ENCODE assay signal across 22 cellular contexts in genomic region chr17:80126449-80126715, GRCh38. TPM values are rescaled to one million over a fixed set of nuclear protein-coding genes. Genes with fewer than 3 reads are reported as not detected.
"Had no signal": no experiment of that assay in that cellular context is flagged by ENCODE, and none has a peak within 500 bp of the region (broad histone marks: within the 10 kb centered on the region; RNA-seq: fewer than 3 reads in every experiment).

No MANE protein-coding gene starts in this region.

- FAIRE-seq: RCC 7860, TTC549 had no signal

- H3K27ac ChIP-seq: VCaP had no signal

- ATAC-seq: PC-3, T-cell had no signal

- H3K4me3 Mint-ChIP-seq: activated CD4-positive, alpha-beta memory T cell treated with anti-CD3 and anti-CD28 coated beads, Interleukin-2, amount 10 ng/mL, durations not matched to agents 7 days and 5 days; activated CD4-positive, alpha-beta T cell treated with anti-CD3 and anti-CD28 coated beads, Interleukin-2, amount 10 ng/mL, durations not matched to agents 7 days and 5 days; activated naive CD4-positive, alpha-beta T cell treated with anti-CD3 and anti-CD28 coated beads for 36 hours; activated naive CD8-positive, alpha-beta T cell; T-cell had no signal

- H3K27ac Mint-ChIP-seq: activated CD4-positive, alpha-beta memory T cell treated with anti-CD3 and anti-CD28 coated beads, Interleukin-2, amount 10 ng/mL, durations not matched to agents 7 days and 5 days; activated CD4-positive, alpha-beta T cell treated with anti-CD3 and anti-CD28 coated beads, Interleukin-2, amount 10 ng/mL, durations not matched to agents 7 days and 5 days; activated naive CD4-positive, alpha-beta T cell treated with anti-CD3 and anti-CD28 coated beads for 36 hours; activated naive CD8-positive, alpha-beta T cell; T-cell had no signal

- DNase-seq: activated CD4-positive, alpha-beta memory T cell treated with anti-CD3 and anti-CD28 coated beads, Interleukin-2, amount 10 ng/mL, durations not matched to agents 7 days and 5 days; activated CD4-positive, alpha-beta T cell treated with anti-CD3 and anti-CD28 coated beads, Interleukin-2, amount 10 ng/mL, durations not matched to agents 7 days and 5 days; activated CD4-positive, CD25-positive, alpha-beta regulatory T cell; activated CD8-positive, alpha-beta memory T cell treated with anti-CD3 and anti-CD28 coated beads, Interleukin-2, amount 50 U/mL, for 4 hours; activated naive CD4-positive, alpha-beta T cell treated with anti-CD3 and anti-CD28 coated beads for 36 hours; activated T-cell treated with anti-CD3 and anti-CD28 coated beads, Interleukin-2, amount 50 U/mL, for 1 hour; central memory CD4-positive, alpha-beta T cell; MM.1S; NCI-H1105; NCI-H1436 treated with DMSO at 0.1 percent for 48 hours; NCI-H187; NCI-H2081; NCI-H524; PC-3; SHP77 treated with DMSO at 0.1 percent for 48 hours; T-cell; T-helper 2 cell; T1000 had no signal

- H3K9me3 Mint-ChIP-seq: activated CD4-positive, alpha-beta memory T cell treated with anti-CD3 and anti-CD28 coated beads, Interleukin-2, amount 10 ng/mL, durations not matched to agents 7 days and 5 days; activated CD4-positive, alpha-beta T cell treated with anti-CD3 and anti-CD28 coated beads, Interleukin-2, amount 10 ng/mL, durations not matched to agents 7 days and 5 days; activated naive CD4-positive, alpha-beta T cell treated with anti-CD3 and anti-CD28 coated beads for 36 hours; T-cell had no signal

- H3K36me3 Mint-ChIP-seq: activated naive CD8-positive, alpha-beta T cell; T-cell had no signal

- H3K4me1 Mint-ChIP-seq: activated CD4-positive, alpha-beta memory T cell treated with anti-CD3 and anti-CD28 coated beads, Interleukin-2, amount 10 ng/mL, durations not matched to agents 7 days and 5 days; activated CD4-positive, alpha-beta T cell treated with anti-CD3 and anti-CD28 coated beads, Interleukin-2, amount 10 ng/mL, durations not matched to agents 7 days and 5 days; T-cell had no signal

RNA-seq across cellular contexts. Expression of gene CARD14, which starts 43.4 kb away (rescaled TPM):
- total RNA-seq: activated CD4-positive, alpha-beta memory T cell treated with anti-CD3 and anti-CD28 coated beads, Interleukin-2, amount 10 ng/mL, durations not matched to agents 7 days and 5 days; activated CD4-positive, alpha-beta T cell treated with anti-CD3 and anti-CD28 coated beads, Interleukin-2, amount 10 ng/mL, durations not matched to agents 7 days and 5 days; activated naive CD4-positive, alpha-beta T cell treated with anti-CD3 and anti-CD28 coated beads for 36 hours had no signal
